In the genomic region with DNA sequence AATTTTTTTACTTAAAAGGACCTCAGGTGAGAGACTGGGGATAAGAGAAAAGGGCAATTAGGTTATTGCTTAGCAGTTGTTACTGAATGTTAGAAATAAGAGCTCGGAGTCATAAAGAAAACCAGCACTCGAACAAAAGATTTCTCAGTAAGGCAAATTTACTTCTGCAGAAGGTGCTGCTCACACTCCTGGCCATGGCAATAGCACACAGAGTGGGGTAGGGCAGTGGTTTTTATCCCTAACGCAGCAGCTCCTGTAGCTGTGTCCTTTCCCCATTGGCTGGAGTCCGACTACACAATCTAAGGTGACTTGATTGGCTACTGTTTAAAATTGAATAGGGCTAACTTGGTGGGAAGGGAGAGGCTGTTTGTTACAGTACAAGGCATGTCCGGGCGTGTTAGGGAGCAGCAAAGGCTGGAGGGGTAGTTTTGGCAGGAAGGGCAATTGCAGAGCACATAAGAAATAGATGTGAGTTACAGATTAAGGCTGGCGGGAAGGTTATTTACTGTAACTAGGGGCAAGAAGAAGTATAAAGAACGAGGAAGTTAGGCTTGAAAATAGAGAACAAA, we compare ENCODE assay signal across 17 cellular contexts.
"Had no signal": no experiment of that assay in that cellular context is flagged by ENCODE, and none has a peak within 500 bp of the region (broad histone marks: within the 10 kb centered on the region; RNA-seq: fewer than 3 reads in every experiment).

No MANE protein-coding gene starts in this region.

- DNase-seq: activated CD4-positive, alpha-beta T cell treated with anti-CD3 and anti-CD28 coated beads, Interleukin-2, amount 50 U/mL, for 1 hour; activated naive CD4-positive, alpha-beta T cell treated with anti-CD3 and anti-CD28 coated beads for 36 hours; activated naive CD8-positive, alpha-beta T cell treated with anti-CD3 and anti-CD28 coated beads, Interleukin-2, amount 50 U/mL, for 24 hours; dorsolateral prefrontal cortex; erythroblast; islet precursor cell; mucosa of descending colon; naive thymus-derived CD4-positive, alpha-beta T cell; nucleus accumbens; small intestine; stomach; SW 1271 had no signal

- H3K27ac ChIP-seq: ascending aorta, dorsolateral prefrontal cortex, stomach, thoracic aorta had no signal

- FAIRE-seq: small intestine had no signal

- H3K4me1 ChIP-seq: ascending aorta, stomach had no signal

- ATAC-seq: activated CD4-positive, CD25-positive, alpha-beta regulatory T cell treated with anti-CD3 and anti-CD28 coated beads, Interleukin-2, amount 50 U/mL, for 24 hours; activated naive CD8-positive, alpha-beta T cell treated with anti-CD3 and anti-CD28 coated beads, Interleukin-2, amount 50 U/mL, for 24 hours; activated T-helper 17 cell treated with anti-CD3 and anti-CD28 coated beads, Interleukin-2, amount 50 U/mL, for 72 hours; left lobe of liver; mucosa of descending colon; naive thymus-derived CD4-positive, alpha-beta T cell had no signal

- H3K36me3 ChIP-seq: ascending aorta, stomach, thoracic aorta had no signal

- H3K4me3 ChIP-seq: ascending aorta, dorsolateral prefrontal cortex, mucosa of descending colon, stomach, thoracic aorta had no signal

- H3K27me3 ChIP-seq: ascending aorta, dorsolateral prefrontal cortex, stomach had no signal
